In genomic region chr1:235892734-235893413, GRCh38 we compare ENCODE assay signal across 1 cellular context.
TF ChIP-seq lines count a peak whose summit lies in the region.

No MANE protein-coding gene starts in this region.

TF ChIP-seq in HepG2, 621 proteins besides CTCF, POLR2A, EP300 and RAD21 (continued from another document and continues in another):
- no peak for TF ChIP-seq GLMP (CRISPR knock-in tag; IDR thresholded peaks at IDR 0.05; ENCODE audit: borderline replicate concordance)
- TF ChIP-seq ZNF879 (CRISPR knock-in tag; IDR thresholded peaks at IDR 0.05): no peak
- TF ChIP-seq MTF1 (CRISPR knock-in tag; IDR thresholded peaks at IDR 0.05): no peak
- TF ChIP-seq ZNF780A (CRISPR knock-in tag; IDR thresholded peaks at IDR 0.05): no peak
- no peak for TF ChIP-seq ZNF850 (CRISPR knock-in tag; conservative IDR thresholded peaks at IDR 0.05)
- no peak for TF ChIP-seq RARG (CRISPR knock-in tag; IDR thresholded peaks at IDR 0.05; ENCODE audit: low read depth)
- no peak for TF ChIP-seq ZSCAN20 (CRISPR knock-in tag; IDR thresholded peaks at IDR 0.05; ENCODE audit: borderline replicate concordance)
- TF ChIP-seq MXI1 (IDR thresholded peaks at IDR 0.05; ENCODE audit: borderline replicate concordance, low read depth, low read length): no peak
- no peak for TF ChIP-seq DMTF1 (CRISPR knock-in tag; IDR thresholded peaks at IDR 0.05)
- no peak for TF ChIP-seq ISX (CRISPR knock-in tag; conservative IDR thresholded peaks at IDR 0.05)
- TF ChIP-seq ZNF17 (CRISPR knock-in tag; IDR thresholded peaks at IDR 0.05): no peak
- TF ChIP-seq ZNF609 (CRISPR knock-in tag; IDR thresholded peaks at IDR 0.05; ENCODE audit: borderline replicate concordance): peak; percentile 72; the same call in 1 of the 2 replicates
- no peak for TF ChIP-seq NPAS2 (CRISPR knock-in tag; IDR thresholded peaks at IDR 0.05; ENCODE audit: borderline replicate concordance)
- TF ChIP-seq ZSCAN29 (CRISPR knock-in tag; conservative IDR thresholded peaks at IDR 0.05): no peak
- TF ChIP-seq E2F1 (CRISPR knock-in tag; IDR thresholded peaks at IDR 0.05): no peak
- TF ChIP-seq FUBP1 (CRISPR knock-in tag; IDR thresholded peaks at IDR 0.05; ENCODE audit: borderline replicate concordance): no peak
- no peak for TF ChIP-seq PCBP2 (optimal IDR thresholded peaks at IDR 0.05; ENCODE audit: low read depth, low read length, poor library complexity, severe bottlenecking)
- no peak for TF ChIP-seq SOX6 (IDR thresholded peaks at IDR 0.05)
- TF ChIP-seq SOX6 (CRISPR knock-in tag; IDR thresholded peaks at IDR 0.05): peak; percentile 92
- no peak for TF ChIP-seq GLI4 (CRISPR knock-in tag; IDR thresholded peaks at IDR 0.05; ENCODE audit: borderline replicate concordance)
- TF ChIP-seq ZMYM2 (CRISPR knock-in tag; IDR thresholded peaks at IDR 0.05): no peak
- no peak for TF ChIP-seq DDIT3 (CRISPR knock-in tag; IDR thresholded peaks at IDR 0.05)
- no peak for TF ChIP-seq MAFG (CRISPR knock-in tag; IDR thresholded peaks at IDR 0.05)
- TF ChIP-seq RBFOX2 (IDR thresholded peaks at IDR 0.05; ENCODE audit: low read depth, low read length): no peak
- no peak for TF ChIP-seq KLF9 (CRISPR knock-in tag; IDR thresholded peaks at IDR 0.05; ENCODE audit: low read depth)
- TF ChIP-seq TBL1XR1 (IDR thresholded peaks at IDR 0.05; ENCODE audit: borderline replicate concordance, low read length, partially characterized antibody): no peak
- TF ChIP-seq ZBTB2 (CRISPR knock-in tag; IDR thresholded peaks at IDR 0.05; ENCODE audit: low read depth): no peak
- TF ChIP-seq NCOA5 (CRISPR knock-in tag; IDR thresholded peaks at IDR 0.05): no peak
- no peak for TF ChIP-seq CEBPB (IDR thresholded peaks at IDR 0.05; ENCODE audit: borderline replicate concordance, low read depth, low read length)
- TF ChIP-seq MIER3 (CRISPR knock-in tag; IDR thresholded peaks at IDR 0.05; ENCODE audit: borderline replicate concordance): no peak
- TF ChIP-seq MTA1 (CRISPR knock-in tag; IDR thresholded peaks at IDR 0.05; ENCODE audit: borderline replicate concordance): no peak
- TF ChIP-seq TFDP2 (CRISPR knock-in tag; IDR thresholded peaks at IDR 0.05): no peak
- TF ChIP-seq ZNF205 (CRISPR knock-in tag; IDR thresholded peaks at IDR 0.05): no peak
- TF ChIP-seq NR2F2 (IDR thresholded peaks at IDR 0.05; ENCODE audit: borderline replicate concordance, low read depth): peak; percentile 95
- TF ChIP-seq AHDC1 (CRISPR knock-in tag; IDR thresholded peaks at IDR 0.05; ENCODE audit: borderline replicate concordance): peak; percentile 45; the same call in 1 of the 2 replicates
- no peak for TF ChIP-seq ZNF776 (CRISPR knock-in tag; IDR thresholded peaks at IDR 0.05)
- TF ChIP-seq ZNF557 (CRISPR knock-in tag; IDR thresholded peaks at IDR 0.05): no peak
- no peak for TF ChIP-seq CBX1 (IDR thresholded peaks at IDR 0.05; ENCODE audit: low read depth)
- 0 out of 2 replicates have a peak, but pooled peaks have one; percentile 26 for TF ChIP-seq HNF1B (CRISPR knock-in tag; IDR thresholded peaks at IDR 0.05)
- peak; percentile 91 for TF ChIP-seq HNF4A (CRISPR knock-in tag; IDR thresholded peaks at IDR 0.05)
